In the genomic region with DNA sequence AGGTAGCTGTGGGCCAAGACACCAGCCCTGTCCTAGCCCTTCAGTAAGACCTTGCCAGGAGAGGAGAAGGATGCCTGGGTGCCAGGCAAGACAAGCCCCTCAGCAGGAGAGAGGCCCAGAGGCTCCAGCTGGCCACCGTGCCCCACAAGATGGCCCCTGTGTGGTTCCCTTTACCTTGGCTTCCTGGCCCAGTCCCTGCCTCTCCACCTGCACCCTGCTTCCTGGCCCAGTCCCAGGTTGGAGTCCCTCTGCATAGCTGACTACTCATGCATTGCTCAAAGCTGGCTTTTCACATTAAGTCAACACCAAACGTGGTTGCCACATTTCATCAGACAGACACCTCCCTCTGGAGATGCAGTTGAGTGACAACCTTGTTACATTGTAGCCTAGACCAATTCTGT, we compare ENCODE assay signal across 11 cellular contexts. TPM values are rescaled to one million over a fixed set of nuclear protein-coding genes. Genes with fewer than 3 reads are reported as not detected.
A peak's percentile ranks its signal among the peaks of the same experiment; 100 is the strongest.
DNase-seq lines count a peak whose midpoint lies in the region; ATAC-seq and FAIRE-seq lines count a peak whose summit lies in the region.
"Had no signal": no experiment of that assay in that cellular context is flagged by ENCODE, and none has a peak within 500 bp of the region (broad histone marks: within the 10 kb centered on the region; RNA-seq: fewer than 3 reads in every experiment).

No MANE protein-coding gene starts in this region.

- H3K27me3 ChIP-seq in naive thymus-derived CD4-positive, alpha-beta T cell (ENCODE audit: control insufficient read depth in 2 of 2, insufficient read depth in 2 of 2, low read length in 2 of 2), result peaks cover 0 to 3% of the 10 kb centered on the region in 2 donors

- H3K36me3 Mint-ChIP-seq in activated naive CD8-positive, alpha-beta T cell treated with anti-CD3 and anti-CD28 coated beads, Interleukin-2, amount 10 ng/mL, durations not matched to agents 7 days and 5 days, result peaks cover 9% of the 10 kb centered on the region
- peaks cover 0 to 9% (median 6%) of the 10 kb centered on the region in 5 donors for H3K36me3 Mint-ChIP-seq in naive thymus-derived CD4-positive, alpha-beta T cell

- peak overlapping the region; percentile 71 for H3K27ac Mint-ChIP-seq in activated naive CD8-positive, alpha-beta T cell treated with anti-CD3 and anti-CD28 coated beads, Interleukin-2, amount 10 ng/mL, durations not matched to agents 7 days and 5 days
- peak overlapping the region in 8 of 9 donors; percentile 37 to 90 (median 68) for H3K27ac Mint-ChIP-seq in naive thymus-derived CD4-positive, alpha-beta T cell

- H3K4me3 Mint-ChIP-seq in activated naive CD8-positive, alpha-beta T cell treated with anti-CD3 and anti-CD28 coated beads, Interleukin-2, amount 10 ng/mL, durations not matched to agents 7 days and 5 days, result no peak overlapping the region
- peak overlapping the region in 6 of 10 donors; percentile 4 to 70 (median 27) for H3K4me3 Mint-ChIP-seq in naive thymus-derived CD4-positive, alpha-beta T cell

- peaks cover 8% of the 10 kb centered on the region for H3K27me3 Mint-ChIP-seq in activated naive CD8-positive, alpha-beta T cell treated with anti-CD3 and anti-CD28 coated beads, Interleukin-2, amount 10 ng/mL, durations not matched to agents 7 days and 5 days
- H3K27me3 Mint-ChIP-seq in naive thymus-derived CD4-positive, alpha-beta T cell, result peaks cover 4 to 7% (median 6%) of the 10 kb centered on the region in 5 donors

- POLR2A ChIA-PET in activated naive CD8-positive, alpha-beta T cell treated with anti-CD3 and anti-CD28 coated beads, Interleukin-2, amount 10 ng/mL, durations not matched to agents 7 days and 5 days (lab: Charles Lee), result interaction anchor here (1.9 kb wide), 1 partner anchor 22 kb away, joined by 7 read pairs; a partner anchor contains a TSS
- POLR2A ChIA-PET in naive thymus-derived CD4-positive, alpha-beta T cell (lab: Charles Lee), result interaction anchor here (1.2 to 3.7 kb wide), 7 partner anchors 8 to 162 kb away, joined by 3 to 30 read pairs (median 8); a partner anchor contains a TSS

- H3K4me1 Mint-ChIP-seq in activated naive CD8-positive, alpha-beta T cell treated with anti-CD3 and anti-CD28 coated beads, Interleukin-2, amount 10 ng/mL, durations not matched to agents 7 days and 5 days, result peaks cover 18% of the 10 kb centered on the region
- peaks cover 3 to 30% (median 22%) of the 10 kb centered on the region in 7 donors for H3K4me1 Mint-ChIP-seq in naive thymus-derived CD4-positive, alpha-beta T cell

- H3K4me1 ChIP-seq in naive thymus-derived CD4-positive, alpha-beta T cell (ENCODE audit: control insufficient read depth in 2 of 2, insufficient read depth in 2 of 2, low read length in 2 of 2), result peaks cover 15 to 16% of the 10 kb centered on the region in 2 donors

- peak overlapping the region; percentile 33 for H3K27ac ChIP-seq in naive thymus-derived CD4-positive, alpha-beta T cell (ENCODE audit: low read depth, low read length)

- H3K9me3 Mint-ChIP-seq in activated naive CD8-positive, alpha-beta T cell treated with anti-CD3 and anti-CD28 coated beads, Interleukin-2, amount 10 ng/mL, durations not matched to agents 7 days and 5 days, result no peaks in the 10 kb centered on the region
- no peaks in the 10 kb centered on the region for H3K9me3 Mint-ChIP-seq in naive thymus-derived CD4-positive, alpha-beta T cell

- no peak overlapping the region for H3K4me3 ChIP-seq in naive thymus-derived CD4-positive, alpha-beta T cell (ENCODE audit: low read length)
- H3K4me3 ChIP-seq: lung had no signal

- no peak for FAIRE-seq in frontal cortex (lab: Jason Lieb, UNC)

- peaks cover 0 to 20% (median 0%) of the 10 kb centered on the region in 3 experiments for H3K36me3 ChIP-seq in naive thymus-derived CD4-positive, alpha-beta T cell (ENCODE audit: control insufficient read depth in 2 of 3, insufficient read depth in 3 of 3, low read length in 3 of 3)

- no peaks in the 10 kb centered on the region for H3K9me3 ChIP-seq in naive thymus-derived CD4-positive, alpha-beta T cell (ENCODE audit: control insufficient read depth in 2 of 3, low read length in 3 of 3)

- DNase-seq in SIG-M5 treated with dmso at 0.1 percent for 504 hours (lab: John Stamatoyannopoulos, UW; ENCODE audit: unreplicated experiment), result peak; percentile 42
- no peak for DNase-seq in SIG-M5 (lab: John Stamatoyannopoulos, UW)
- DNase-seq in HT-29 (ENCODE audit: low spot score), result peak; percentile 33
- no peak for DNase-seq in activated naive CD8-positive, alpha-beta T cell treated with anti-CD3 and anti-CD28 coated beads, Interleukin-2, amount 10 ng/mL, durations not matched to agents 7 days and 5 days
- no peak for DNase-seq in naive thymus-derived CD4-positive, alpha-beta T cell
- no peak for DNase-seq in sciatic nerve (ENCODE audit: low spot score)
- DNase-seq in NOMO-1 treated with dmso at 0.1 percent for 144 hours (lab: John Stamatoyannopoulos, UW; ENCODE audit: unreplicated experiment), result no peak
- DNase-seq in frontal cortex (ENCODE audit: low spot score in 2 of 2), result no peak
- DNase-seq: stimulated activated CD4-positive, alpha-beta T cell treated with anti-CD3 and anti-CD28 coated beads, Interleukin-15, amount 100 ng/mL, for 24 hours had no signal

- no peak for ATAC-seq in activated naive CD8-positive, alpha-beta T cell treated with anti-CD3 and anti-CD28 coated beads, Interleukin-2, amount 10 ng/mL, durations not matched to agents 7 days and 5 days (ENCODE audit: low read depth)
- ATAC-seq in naive thymus-derived CD4-positive, alpha-beta T cell, result no peak
- no peak for ATAC-seq in sciatic nerve

- CTCF ChIA-PET in naive thymus-derived CD4-positive, alpha-beta T cell (lab: Charles Lee), result interaction anchor here (0.5 kb wide), 1 partner anchor 889 kb away, joined by 3 read pairs; no protein-coding TSS in a partner anchor

- intact Hi-C loops in naive thymus-derived CD4-positive, alpha-beta T cell (cut with micrococcal nuclease), result loop anchor here in 1 of 2 donors (10.0 kb wide), 1 partner anchor 231 kb away; a partner anchor contains a TSS
- intact Hi-C loops in sciatic nerve (cut with DNase I), result no loop called here

RNA-seq across cellular contexts. Expression of a gene that starts 4.0 kb away (rescaled TPM):
- 1.9 and 2.3 TPM in 2 replicates for total RNA-seq in HT-29 (2014; rRNA removed; shearing (Covaris generic))
- total RNA-seq in activated naive CD8-positive, alpha-beta T cell treated with anti-CD3 and anti-CD28 coated beads, Interleukin-2, amount 10 ng/mL, durations not matched to agents 7 days and 5 days, result 1 to 10 TPM; 2.0 to 2.2 TPM
- total RNA-seq in naive thymus-derived CD4-positive, alpha-beta T cell, result 1 to 10 TPM in 2 of 5 experiments, under 1 TPM in 3; 0.49 to 8.8 (median 0.80) TPM
- polyA plus RNA-seq in naive thymus-derived CD4-positive, alpha-beta T cell, result 1 to 10 TPM in 1 of 2 donors, under 1 TPM in 1; 0.92 to 1.6 TPM
- total RNA-seq in sciatic nerve (0.76 TPM), frontal cortex (71.3 TPM)

RNA-seq across cellular contexts. Expression of a gene that starts 9.7 kb away (rescaled TPM):
- total RNA-seq in HT-29 (2014; rRNA removed; shearing (Covaris generic)), result 51.7 and 70.3 TPM in 2 replicates
- total RNA-seq in activated naive CD8-positive, alpha-beta T cell treated with anti-CD3 and anti-CD28 coated beads, Interleukin-2, amount 10 ng/mL, durations not matched to agents 7 days and 5 days, result 10 to 100 TPM; 28.8 to 31.9 TPM
- 10 to 100 TPM; 14.0 to 28.2 (median 18.1) TPM for total RNA-seq in naive thymus-derived CD4-positive, alpha-beta T cell
- 10 to 100 TPM; 19.6 to 30.8 TPM for polyA plus RNA-seq in naive thymus-derived CD4-positive, alpha-beta T cell
- 15.5 TPM for total RNA-seq in sciatic nerve
- total RNA-seq in frontal cortex, result 12.6 TPM

RNA-seq across cellular contexts. Expression of a gene that starts 12.5 kb away (rescaled TPM):
- total RNA-seq in HT-29 (2014; rRNA removed; shearing (Covaris generic)), result 141 and 161 TPM in 2 replicates
- 1 to 10 TPM in 1 of 2 experiments, under 1 TPM in 1; 0.58 to 1.8 TPM for total RNA-seq in activated naive CD8-positive, alpha-beta T cell treated with anti-CD3 and anti-CD28 coated beads, Interleukin-2, amount 10 ng/mL, durations not matched to agents 7 days and 5 days
- total RNA-seq in naive thymus-derived CD4-positive, alpha-beta T cell, result 1 to 10 TPM in 1 of 5 experiments, under 1 TPM in 4; 0.24 to 1.3 (median 0.79) TPM
- polyA plus RNA-seq in naive thymus-derived CD4-positive, alpha-beta T cell, result under 1 TPM; 0.17 to 0.29 TPM
- total RNA-seq in sciatic nerve, result not detected
- total RNA-seq in frontal cortex, result 1.2 TPM
- polyA plus RNA-seq: AG04450 had no signal

RNA-seq across cellular contexts. Expression of a gene that starts 15.9 kb away (rescaled TPM):
- 42.9 and 49.0 TPM in 2 replicates for total RNA-seq in HT-29 (2014; rRNA removed; shearing (Covaris generic))
- total RNA-seq in activated naive CD8-positive, alpha-beta T cell treated with anti-CD3 and anti-CD28 coated beads, Interleukin-2, amount 10 ng/mL, durations not matched to agents 7 days and 5 days, result 10 to 100 TPM; 67.8 to 77.1 TPM
- 10 to 100 TPM; 44.3 to 63.2 (median 49.8) TPM for total RNA-seq in naive thymus-derived CD4-positive, alpha-beta T cell
- polyA plus RNA-seq in naive thymus-derived CD4-positive, alpha-beta T cell, result 1 to 10 TPM; 1.9 to 9.4 TPM
- total RNA-seq in sciatic nerve (34.5 TPM), frontal cortex (5.7 TPM)

RNA-seq across cellular contexts. Expression of a gene that starts 21.9 kb away (rescaled TPM):
- total RNA-seq in HT-29 (2014; rRNA removed; shearing (Covaris generic)), result 134 and 140 TPM in 2 replicates
- 10 to 100 TPM; 29.4 to 30.7 TPM for total RNA-seq in activated naive CD8-positive, alpha-beta T cell treated with anti-CD3 and anti-CD28 coated beads, Interleukin-2, amount 10 ng/mL, durations not matched to agents 7 days and 5 days
- total RNA-seq in naive thymus-derived CD4-positive, alpha-beta T cell, result 10 to 100 TPM; 17.2 to 45.2 (median 27.6) TPM
- polyA plus RNA-seq in naive thymus-derived CD4-positive, alpha-beta T cell, result 10 to 100 TPM; 59.4 to 89.8 TPM
- 21.8 TPM for total RNA-seq in sciatic nerve
- 11.0 TPM for total RNA-seq in frontal cortex

Comparison
In these comparisons a context has a peak if more than half of its experiments do, and no peak if none do; other contexts are left out.
1. DNase-seq: peak in SIG-M5 treated with dmso at 0.1 percent for 504 hours (single experiment) and HT-29 (single experiment); none in SIG-M5 (single experiment), activated naive CD8-positive, alpha-beta T cell treated with anti-CD3 and anti-CD28 coated beads, Interleukin-2, amount 10 ng/mL, durations not matched to agents 7 days and 5 days (single experiment), naive thymus-derived CD4-positive, alpha-beta T cell (0 of 9), sciatic nerve (single experiment), NOMO-1 treated with dmso at 0.1 percent for 144 hours (single experiment) and frontal cortex (0 of 2).
2. RNA of a gene that starts 12.5 kb away (total RNA-seq): 141 to 161 TPM in HT-29; 0.58 to 1.8 TPM in activated naive CD8-positive, alpha-beta T cell treated with anti-CD3 and anti-CD28 coated beads, Interleukin-2, amount 10 ng/mL, durations not matched to agents 7 days and 5 days, 1.2 TPM in frontal cortex (single experiment), 0.24 to 1.3 TPM in naive thymus-derived CD4-positive, alpha-beta T cell and not detected in sciatic nerve (single experiment); every median in the first group is over 10 times any median in the second.